ENCODE assay signal across 18 cellular contexts in the genomic region with DNA sequence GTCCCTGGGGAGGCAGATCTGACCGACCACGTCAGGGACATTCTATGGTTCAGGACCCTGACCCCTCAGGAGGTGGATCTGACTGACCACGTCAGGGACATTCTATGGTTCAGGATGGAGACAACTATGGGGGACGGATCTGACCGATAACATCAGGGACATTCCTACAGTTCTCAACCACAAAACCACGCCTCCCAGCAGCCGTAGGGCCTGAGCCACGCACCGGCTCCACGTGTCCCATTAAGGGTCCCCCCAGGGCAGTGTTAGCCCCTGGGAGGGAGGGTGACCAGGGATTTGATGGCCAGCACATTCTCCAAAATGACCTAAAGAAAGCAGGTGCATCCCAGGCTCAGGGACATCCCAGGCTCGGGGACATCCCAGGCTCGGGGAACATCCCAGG. TPM values are rescaled to one million over a fixed set of nuclear protein-coding genes. Genes with fewer than 3 reads are reported as not detected.
"Had no signal": no experiment of that assay in that cellular context is flagged by ENCODE, and none has a peak within 500 bp of the region (broad histone marks: within the 10 kb centered on the region; RNA-seq: fewer than 3 reads in every experiment).

No MANE protein-coding gene starts in this region.

- H3K27me3 ChIP-seq: cardiac muscle cell, esophagus squamous epithelium, SJSA1, tibial artery had no signal

- H3K4me3 ChIP-seq: cardiac muscle cell, esophagus squamous epithelium, lower lobe of right lung, SJSA1, tibial artery had no signal

- H3K36me3 ChIP-seq: cardiac muscle cell had no signal

- H3K36me3 Mint-ChIP-seq: activated naive CD8-positive, alpha-beta T cell had no signal

- DNase-seq: activated CD4-positive, CD25-positive, alpha-beta regulatory T cell; activated CD8-positive, alpha-beta memory T cell treated with anti-CD3 and anti-CD28 coated beads, Interleukin-2, amount 10 ng/mL, durations not matched to agents 7 days and 5 days; activated effector memory CD4-positive, alpha-beta T cell treated with Interleukin-2 at 50 U/mL for 16 hours; activated T-cell treated with anti-CD3 and anti-CD28 coated beads, Interleukin-2, amount 50 U/mL, for 1 hour; amygdala; dermis blood vessel endothelial cell; effector memory CD4-positive, alpha-beta T cell; esophagus squamous epithelium; lower lobe of right lung; naive thymus-derived CD8-positive, alpha-beta T cell; occipital lobe; stimulated activated CD4-positive, alpha-beta T cell treated with anti-CD3 and anti-CD28 coated beads, Interleukin-2, amount 100 ng/mL, for 24 hours; stimulated activated naive CD4-positive, alpha-beta T cell treated with Interleukin-2 at 50 U/mL for 16 hours; substantia nigra had no signal

- H3K27ac ChIP-seq: cardiac muscle cell, esophagus squamous epithelium, lower lobe of right lung, SJSA1, tibial artery had no signal

- ATAC-seq: activated CD8-positive, alpha-beta memory T cell treated with anti-CD3 and anti-CD28 coated beads, Interleukin-2, amount 10 ng/mL, durations not matched to agents 7 days and 5 days; lower lobe of right lung; naive thymus-derived CD8-positive, alpha-beta T cell had no signal

- H3K9me3 ChIP-seq: esophagus squamous epithelium, lower lobe of right lung, SJSA1, tibial artery had no signal

- H3K4me3 Mint-ChIP-seq: activated CD8-positive, alpha-beta memory T cell treated with anti-CD3 and anti-CD28 coated beads, Interleukin-2, amount 10 ng/mL, durations not matched to agents 7 days and 5 days; activated naive CD8-positive, alpha-beta T cell had no signal

- H3K27ac Mint-ChIP-seq: activated CD8-positive, alpha-beta memory T cell treated with anti-CD3 and anti-CD28 coated beads, Interleukin-2, amount 10 ng/mL, durations not matched to agents 7 days and 5 days; activated naive CD8-positive, alpha-beta T cell had no signal

- H3K27me3 Mint-ChIP-seq: activated CD8-positive, alpha-beta memory T cell treated with anti-CD3 and anti-CD28 coated beads, Interleukin-2, amount 10 ng/mL, durations not matched to agents 7 days and 5 days; activated naive CD8-positive, alpha-beta T cell; naive thymus-derived CD8-positive, alpha-beta T cell had no signal

RNA-seq across cellular contexts. Expression of a gene that starts 49.0 kb away (rescaled TPM):
- total RNA-seq: cardiac muscle cell, esophagus squamous epithelium, SJSA1 had no signal
